In genomic region chr12:53361638-53362037, GRCh38 we compare ENCODE assay signal across 1 cellular context. TPM values are rescaled to one million over a fixed set of nuclear protein-coding genes. Genes with fewer than 3 reads are reported as not detected.
"Had no signal": no experiment of that assay in that cellular context is flagged by ENCODE, and none has a peak within 500 bp of the region (broad histone marks: within the 10 kb centered on the region; RNA-seq: fewer than 3 reads in every experiment).

No MANE protein-coding gene starts in this region.

RNA-seq across cellular contexts. Expression of gene SP7, which starts 25.5 kb away (rescaled TPM):
- polyA plus RNA-seq: SK-N-SH had no signal
